In the genomic region with DNA sequence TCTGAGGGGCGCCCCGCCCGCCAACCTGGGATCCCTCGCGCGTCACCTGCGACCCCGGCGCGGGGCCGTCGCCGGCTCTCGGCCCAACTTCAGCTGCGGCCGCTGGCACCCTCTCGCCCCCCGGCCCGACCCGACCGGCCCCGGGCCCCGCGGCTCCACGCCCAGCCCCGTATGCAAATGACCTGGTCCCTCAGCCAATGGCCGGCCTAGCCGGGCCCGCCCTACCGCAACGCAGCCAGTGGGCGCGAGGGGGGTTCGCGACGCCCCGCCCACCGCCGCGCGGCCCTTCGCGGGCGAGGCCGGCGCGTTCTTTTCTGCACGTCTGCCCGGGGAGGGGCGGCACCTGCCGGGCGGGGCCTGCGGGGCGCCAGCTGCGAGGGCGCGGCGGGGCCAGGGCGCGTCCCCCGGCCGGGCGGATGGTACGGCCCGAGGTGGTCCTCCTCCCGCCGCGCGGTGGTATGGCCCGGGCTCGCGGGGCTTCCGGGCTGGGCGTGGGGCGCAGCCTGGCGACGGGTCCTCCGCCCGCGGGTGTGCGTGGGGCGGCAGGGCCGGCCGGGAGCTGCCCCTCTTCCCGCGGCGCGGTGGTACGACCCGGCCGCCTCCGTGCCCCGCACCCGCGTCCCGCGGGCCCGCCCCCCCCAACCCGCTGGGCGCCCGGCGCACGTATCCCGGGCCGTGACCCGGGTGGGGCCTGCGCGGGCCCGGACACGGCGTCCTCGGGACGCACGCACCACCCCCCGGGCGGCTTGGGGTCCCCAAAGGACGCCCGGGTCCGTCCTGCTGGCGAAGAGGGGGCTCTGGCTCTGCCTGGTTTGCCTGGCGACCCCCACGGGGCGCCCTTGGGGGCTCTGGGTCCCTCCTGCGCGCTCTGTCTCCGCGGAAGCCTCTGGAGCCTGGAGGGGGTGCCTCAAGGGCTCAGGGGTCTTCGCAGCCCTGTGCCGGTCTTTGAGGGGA, we compare ENCODE assay signal across 8 cellular contexts. TPM values are rescaled to one million over a fixed set of nuclear protein-coding genes. Genes with fewer than 3 reads are reported as not detected.
DNase-seq lines count a peak whose midpoint lies in the region; ATAC-seq and TF ChIP-seq lines count a peak whose summit lies in the region.

No MANE protein-coding gene starts in this region.

- intact Hi-C loops in natural killer cell (cut with micrococcal nuclease) = loop anchor here (1.0 kb wide), 2 partner anchors 8 kb away; a partner anchor contains a TSS

- in situ Hi-C loops in GM23248 (cut with MboI) = no loop called here

- 0 out of 2 replicates have a peak, but pooled peaks cover 2% of the 10 kb centered on the region for H3K27me3 ChIP-seq in DOHH2 (ENCODE audit: control insufficient read depth, low read length)
- no peaks in the 10 kb centered on the region for H3K27me3 ChIP-seq in GM23248 (replicated peaks; ENCODE audit: insufficient read depth)
- no peaks in the 10 kb centered on the region for H3K27me3 ChIP-seq in Karpas-422 (ENCODE audit: low read length)
- no peaks in the 10 kb centered on the region for H3K27me3 ChIP-seq in Peyer's patch
- no peaks in the 10 kb centered on the region for H3K27me3 ChIP-seq in fibroblast of lung (ENCODE audit: control insufficient read depth, insufficient read depth, low read length)

- TF ChIP-seq CTCF in DOHH2 (IDR thresholded peaks at IDR 0.05; ENCODE audit: low read depth, low read length, poor library complexity, severe bottlenecking) (no peak), Peyer's patch (IDR thresholded peaks at IDR 0.05) (peak in 1 of 6 experiments; percentile 9), fibroblast of lung (conservative IDR thresholded peaks at IDR 0.05 in 1 of 2, IDR thresholded peaks at IDR 0.05 in 1 of 2; ENCODE audit: low read depth in 1 of 2, low read length in 2 of 2) (no peak), natural killer cell (IDR thresholded peaks at IDR 0.05) (no peak)

- no peaks in the 10 kb centered on the region for H3K9me3 ChIP-seq in DOHH2 (ENCODE audit: control insufficient read depth, insufficient read depth, low read length)
- no peaks in the 10 kb centered on the region for H3K9me3 ChIP-seq in GM23248 (ENCODE audit: low read depth)
- no peaks in the 10 kb centered on the region for H3K9me3 ChIP-seq in Karpas-422 (ENCODE audit: low read length)
- H3K9me3 ChIP-seq in Peyer's patch = no peaks in the 10 kb centered on the region
- H3K9me3 ChIP-seq in fibroblast of lung (ENCODE audit: control insufficient read depth, insufficient read depth, low read depth, low read length) = no peaks in the 10 kb centered on the region

- TF ChIP-seq POLR2A in Peyer's patch (IDR thresholded peaks at IDR 0.05) = peak; percentile 49 to 69

- DNase-seq in GM23248 (peak; percentile 98), Karpas-422 (peak; percentile 98), Peyer's patch (peak; percentile 87 to 97 (median 97)), activated T-helper 1 cell treated with Interleukin-2 at 50 U/mL for 16 hours (ENCODE audit: low read depth) (peak; percentile 92), fibroblast of lung (ENCODE audit: low read depth in 2 of 2) (peak; percentile 84), natural killer cell (peak; percentile 94)
- DNase-seq in stimulated activated naive CD4-positive, alpha-beta T cell (lab: John Stamatoyannopoulos, UW) = peak; percentile 86 to 94 (median 92)

- H3K4me3 ChIP-seq in DOHH2 (ENCODE audit: low read length) = peak overlapping the region; percentile 89
- H3K4me3 ChIP-seq in GM23248 = peak overlapping the region; percentile 83
- H3K4me3 ChIP-seq in Karpas-422 (ENCODE audit: low read length) = peak overlapping the region; percentile 80
- H3K4me3 ChIP-seq in Peyer's patch = peak overlapping the region; percentile 57 to 92 (median 72)
- H3K4me3 ChIP-seq in fibroblast of lung (replicated peaks in 1 of 4; ENCODE audit: control extremely low read depth in 1 of 4, insufficient read depth in 1 of 4, low read depth in 3 of 4, low read length in 4 of 4) = peak overlapping the region; percentile 51 to 65 (median 57)

- peaks cover 15% of the 10 kb centered on the region for H3K36me3 ChIP-seq in DOHH2 (ENCODE audit: control insufficient read depth, low read length)
- peaks cover 8% of the 10 kb centered on the region for H3K36me3 ChIP-seq in GM23248 (ENCODE audit: low read depth)
- H3K36me3 ChIP-seq in Karpas-422 (ENCODE audit: insufficient read depth, low read length) = no peaks in the 10 kb centered on the region
- H3K36me3 ChIP-seq in Peyer's patch = no peaks in the 10 kb centered on the region
- H3K36me3 ChIP-seq in fibroblast of lung (ENCODE audit: control insufficient read depth, insufficient read depth, low read length) = no peaks in the 10 kb centered on the region

- peak overlapping the region; percentile 79 for H3K4me2 ChIP-seq in DOHH2 (ENCODE audit: low read length)
- H3K4me2 ChIP-seq in GM23248 (ENCODE audit: unreplicated experiment) = peak overlapping the region; percentile 95
- H3K4me2 ChIP-seq in Karpas-422 (ENCODE audit: low read depth, low read length, poor library complexity, severe bottlenecking) = peak overlapping the region; percentile 95
- H3K4me2 ChIP-seq in fibroblast of lung (ENCODE audit: extremely low read depth, insufficient read depth, low read length) = peak overlapping the region; percentile 75

- H3K79me2 ChIP-seq in DOHH2 (ENCODE audit: control insufficient read depth, low read length) = peaks cover 10% of the 10 kb centered on the region
- peaks cover 23% of the 10 kb centered on the region for H3K79me2 ChIP-seq in GM23248 (ENCODE audit: insufficient read depth)
- peaks cover 6% of the 10 kb centered on the region; the same call in 1 of the 2 replicates for H3K79me2 ChIP-seq in Karpas-422 (ENCODE audit: low read length)
- peaks cover 4% of the 10 kb centered on the region for H3K79me2 ChIP-seq in fibroblast of lung (ENCODE audit: control insufficient read depth, insufficient read depth, low read length)

- H3K4me1 Mint-ChIP-seq in natural killer cell = peaks cover 0 to 5% of the 10 kb centered on the region in 2 donors

- no peaks in the 10 kb centered on the region for H3K9me3 Mint-ChIP-seq in natural killer cell

- no peaks in the 10 kb centered on the region for H3F3A ChIP-seq in DOHH2 (ENCODE audit: control insufficient read depth, insufficient read depth)
- no peaks in the 10 kb centered on the region for H3F3A ChIP-seq in GM23248 (ENCODE audit: insufficient read depth)

- H3K9me2 ChIP-seq in DOHH2 (replicated peaks; ENCODE audit: control insufficient read depth, low read length) (no peaks in the 10 kb centered on the region), GM23248 (ENCODE audit: insufficient read depth) (no peaks in the 10 kb centered on the region), Karpas-422 (replicated peaks; ENCODE audit: insufficient read depth, low read length) (no peaks in the 10 kb centered on the region)

- H4K20me1 ChIP-seq in DOHH2 (ENCODE audit: control insufficient read depth, insufficient read depth, low read depth, low read length) = no peaks in the 10 kb centered on the region
- no peaks in the 10 kb centered on the region for H4K20me1 ChIP-seq in GM23248 (ENCODE audit: insufficient read depth)
- peaks cover 11% of the 10 kb centered on the region; the same call in 1 of the 2 replicates for H4K20me1 ChIP-seq in Karpas-422 (ENCODE audit: insufficient read depth, low read depth, low read length)
- no peaks in the 10 kb centered on the region for H4K20me1 ChIP-seq in fibroblast of lung (ENCODE audit: control insufficient read depth, extremely low read depth, insufficient read depth, low read length)

- WGBS in GM23248 (ENCODE audit: low coverage in 1 of 2, low lambda C conversion rate in 2 of 2, missing lambda C conversion rate in 2 of 2), 2 experiments = 2% methylated on average over 60 to 72 of the region's 129 CpGs

- H3K27ac ChIP-seq in DOHH2 (ENCODE audit: low read depth, low read length) = no peak overlapping the region
- H3K27ac ChIP-seq in GM23248 = peak overlapping the region; percentile 46
- H3K27ac ChIP-seq in Karpas-422 (ENCODE audit: low read length) = no peak overlapping the region
- peak overlapping the region; percentile 79 to 99 (median 88) for H3K27ac ChIP-seq in Peyer's patch
- peak overlapping the region; percentile 57 for H3K27ac ChIP-seq in fibroblast of lung (ENCODE audit: insufficient read depth, low read length)

- peak overlapping the region; percentile 89 for H3K9ac ChIP-seq in GM23248
- peak overlapping the region; percentile 86 for H3K9ac ChIP-seq in Karpas-422 (ENCODE audit: low read length)
- peak overlapping the region; percentile 76 for H3K9ac ChIP-seq in fibroblast of lung (ENCODE audit: insufficient read depth, low read length)

- ATAC-seq in natural killer cell = peak; percentile 91 to 97 (median 93)

- no peaks in the 10 kb centered on the region for H3K27me3 Mint-ChIP-seq in natural killer cell (ENCODE audit: low read depth in 2 of 2)

- no peaks in the 10 kb centered on the region for H3K36me3 Mint-ChIP-seq in natural killer cell

- H3K4me1 ChIP-seq in DOHH2 (ENCODE audit: control insufficient read depth, low read length) = peaks cover 19% of the 10 kb centered on the region
- peaks cover 12% of the 10 kb centered on the region for H3K4me1 ChIP-seq in GM23248 (ENCODE audit: insufficient read depth)
- peaks cover 16% of the 10 kb centered on the region for H3K4me1 ChIP-seq in Karpas-422 (ENCODE audit: low read length)
- peaks cover 2 to 16% (median 7%) of the 10 kb centered on the region in 4 donors for H3K4me1 ChIP-seq in Peyer's patch
- peaks cover 2% of the 10 kb centered on the region for H3K4me1 ChIP-seq in fibroblast of lung (ENCODE audit: control insufficient read depth, extremely low read depth, insufficient read depth, low read length)

- H2AFZ ChIP-seq in GM23248 = peak overlapping the region; percentile 73
- no peak overlapping the region for H2AFZ ChIP-seq in Karpas-422 (ENCODE audit: low read length)
- H2AFZ ChIP-seq in fibroblast of lung (ENCODE audit: low read length) = no peak overlapping the region

- peak overlapping the region in 1 of 2 donors; percentile 71 for H3K27ac Mint-ChIP-seq in natural killer cell

- H3K4me3 Mint-ChIP-seq in natural killer cell = peak overlapping the region; percentile 90

RNA-seq across cellular contexts. Expression of a gene that starts 7.7 kb away (rescaled TPM):
- 27.7 and 30.5 TPM in 2 replicates for total RNA-seq in GM23248 (2014; rRNA removed; shearing (Covaris generic))
- polyA plus RNA-seq in GM23248 (2016; fragmentation: Nextera tagmentation; extraction: Ambion mirVana) (10.9 and 11.0 TPM in 2 replicates), fibroblast of lung (5.9 and 9.7 TPM in 2 replicates)
- 8.7 and 20.9 TPM in 2 replicates for total RNA-seq in Karpas-422 (2014; rRNA removed; shearing (Covaris generic); ENCODE audit: low replicate concordance)
- total RNA-seq in Peyer's patch (10 to 100 TPM; 48.4 to 88.0 (median 57.8) TPM), fibroblast of lung (16.8 and 18.7 TPM in 2 replicates), natural killer cell (10 to 100 TPM; 46.1 to 52.0 (median 46.9) TPM)
- polyA plus RNA-seq in fibroblast of lung (2012) = 11.2 and 16.3 TPM in 2 replicates
- 12.8 and 20.2 TPM in 2 replicates for polyA minus RNA-seq in fibroblast of lung (ENCODE audit: low replicate concordance)

RNA-seq across cellular contexts. Expression of a gene that starts 7.8 kb away (rescaled TPM):
- total RNA-seq in GM23248 (2014; rRNA removed; shearing (Covaris generic)) = 18.8 and 19.3 TPM in 2 replicates
- polyA plus RNA-seq in GM23248 (2016; fragmentation: Nextera tagmentation; extraction: Ambion mirVana) (10.6 and 11.9 TPM in 2 replicates), fibroblast of lung (1.4 and 1.6 TPM in 2 replicates)
- total RNA-seq in Karpas-422 (2014; rRNA removed; shearing (Covaris generic); ENCODE audit: low replicate concordance) = 13.8 and 29.1 TPM in 2 replicates
- total RNA-seq in Peyer's patch (100 to 1,000 TPM in 3 of 4 donors, 10 to 100 TPM in 1; 80.9 to 340 (median 172) TPM), fibroblast of lung (1.5 and 2.8 TPM in 2 replicates), natural killer cell (10 to 100 TPM; 19.0 to 21.7 (median 20.0) TPM)
- 2.4 and 3.6 TPM in 2 replicates for polyA plus RNA-seq in fibroblast of lung (2012)
- polyA minus RNA-seq in fibroblast of lung (ENCODE audit: low replicate concordance) = 0.47 TPM in 1 of 2 replicates, not detected in the other

RNA-seq across cellular contexts. Expression of a gene that starts 8.0 kb away (rescaled TPM):
- 0.22 and 2.3 TPM in 2 replicates for total RNA-seq in GM23248 (2014; rRNA removed; shearing (Covaris generic))
- polyA plus RNA-seq in GM23248 (2016; fragmentation: Nextera tagmentation; extraction: Ambion mirVana) (0.35 and 0.36 TPM in 2 replicates), fibroblast of lung (0.05 and 0.08 TPM in 2 replicates)
- total RNA-seq in Karpas-422 (2014; rRNA removed; shearing (Covaris generic); ENCODE audit: low replicate concordance) = 6.2 and 14.3 TPM in 2 replicates
- total RNA-seq in Peyer's patch (10 to 100 TPM in 3 of 4 donors, 1 to 10 TPM in 1; 6.6 to 32.9 (median 14.1) TPM), fibroblast of lung (0.17 and 0.26 TPM in 2 replicates), natural killer cell (1 to 10 TPM; 3.5 to 5.2 (median 5.0) TPM)
- 0.12 and 0.45 TPM in 2 replicates for polyA plus RNA-seq in fibroblast of lung (2012)
- not detected in 2 replicates for polyA minus RNA-seq in fibroblast of lung (ENCODE audit: low replicate concordance)

RNA-seq across cellular contexts. Expression of a gene that starts 31.3 kb away (rescaled TPM):
- total RNA-seq in GM23248 (2014; rRNA removed; shearing (Covaris generic)) = 1.3 TPM in 1 of 2 replicates, not detected in the other
- polyA plus RNA-seq in GM23248 (2016; fragmentation: Nextera tagmentation; extraction: Ambion mirVana) (0.72 and 0.86 TPM in 2 replicates), fibroblast of lung (0.26 and 0.28 TPM in 2 replicates)
- total RNA-seq in Karpas-422 (2014; rRNA removed; shearing (Covaris generic); ENCODE audit: low replicate concordance) = 0.37 and 4.6 TPM in 2 replicates
- total RNA-seq in Peyer's patch (1 to 10 TPM in 2 of 4 donors, under 1 TPM in 2; 0.67 to 4.1 (median 2.4) TPM), fibroblast of lung (0.77 and 1.3 TPM in 2 replicates), natural killer cell (1 to 10 TPM; 1.5 to 2.4 (median 2.2) TPM)
- 0.80 and 0.87 TPM in 2 replicates for polyA plus RNA-seq in fibroblast of lung (2012)
- polyA minus RNA-seq in fibroblast of lung (ENCODE audit: low replicate concordance) = 0.19 and 0.98 TPM in 2 replicates

RNA-seq across cellular contexts. Expression of a gene that starts 33.2 kb away (rescaled TPM):
- 62.1 and 83.7 TPM in 2 replicates for total RNA-seq in GM23248 (2014; rRNA removed; shearing (Covaris generic))
- polyA plus RNA-seq in GM23248 (2016; fragmentation: Nextera tagmentation; extraction: Ambion mirVana) = 76.9 and 85.3 TPM in 2 replicates
- total RNA-seq in Karpas-422 (2014; rRNA removed; shearing (Covaris generic); ENCODE audit: low replicate concordance) = 8.5 and 53.1 TPM in 2 replicates
- total RNA-seq in Peyer's patch = 10 to 100 TPM; 27.4 to 55.3 (median 35.1) TPM
- 46.7 and 58.5 TPM in 2 replicates for total RNA-seq in fibroblast of lung
- 51.7 and 69.3 TPM in 2 replicates for polyA plus RNA-seq in fibroblast of lung
- polyA plus RNA-seq in fibroblast of lung (2012) = 88.2 and 141 TPM in 2 replicates
- polyA minus RNA-seq in fibroblast of lung (ENCODE audit: low replicate concordance) = 120 and 182 TPM in 2 replicates
- 10 to 100 TPM; 27.6 to 35.0 (median 30.6) TPM for total RNA-seq in natural killer cell

Comparison
In these comparisons a context has a peak if more than half of its experiments do, and no peak if none do; other contexts are left out.
1. H3K27ac ChIP-seq: peak in GM23248 (single experiment), Peyer's patch (4 of 4) and fibroblast of lung (single experiment); none in DOHH2 (single experiment) and Karpas-422 (single experiment).
2. Peak in every context shown above with its lines, with median percentiles within 50 percentile points of each other: H3K4me2 ChIP-seq, H3K4me3 ChIP-seq, DNase-seq and H3K9ac ChIP-seq.